ENCODE assay signal across 17 cellular contexts in genomic region chr10:100502926-100503480, GRCh38. TPM values are rescaled to one million over a fixed set of nuclear protein-coding genes. Genes with fewer than 3 reads are reported as not detected.
"Had no signal": no experiment of that assay in that cellular context is flagged by ENCODE, and none has a peak within 500 bp of the region (broad histone marks: within the 10 kb centered on the region; RNA-seq: fewer than 3 reads in every experiment).

No MANE protein-coding gene starts in this region.

- H3K4me1 Mint-ChIP-seq: naive B cell had no signal

- H3K4me3 Mint-ChIP-seq: activated naive CD4-positive, alpha-beta T cell treated with anti-CD3 and anti-CD28 coated beads for 36 hours; dendritic cell treated with granulocyte-macrophage colony-stimulating factor and Interleukin-4, amounts not matched to agents 40 ng/mL and 50 ng/mL, for 4 days; effector memory CD8-positive, alpha-beta T cell; immature natural killer cell; naive B cell; WTC11 had no signal

- H3K27ac ChIP-seq: brain microvascular endothelial cell, thyroid gland had no signal

- H3K36me3 ChIP-seq: brain microvascular endothelial cell had no signal

- DNase-seq: activated CD8-positive, alpha-beta memory T cell treated with anti-CD3 and anti-CD28 coated beads, Interleukin-2, amount 50 U/mL, for 4 hours; activated naive CD4-positive, alpha-beta T cell treated with anti-CD3 and anti-CD28 coated beads for 36 hours; amniotic stem cell; brain microvascular endothelial cell; cerebellar nuclear complex; effector memory CD8-positive, alpha-beta T cell; immature natural killer cell; left cardiac atrium; naive B cell; right cardiac atrium; thyroid gland had no signal

- H3K27me3 ChIP-seq: brain microvascular endothelial cell, thyroid gland had no signal

- H3K36me3 Mint-ChIP-seq: WTC11 had no signal

- H3K4me1 ChIP-seq: thyroid gland had no signal

- H3K9me3 ChIP-seq: thyroid gland had no signal

- H3K9me3 Mint-ChIP-seq: activated naive CD4-positive, alpha-beta T cell treated with anti-CD3 and anti-CD28 coated beads for 36 hours; dendritic cell treated with granulocyte-macrophage colony-stimulating factor and Interleukin-4, amounts not matched to agents 40 ng/mL and 50 ng/mL, for 4 days; effector memory CD8-positive, alpha-beta T cell; immature natural killer cell; WTC11 had no signal

- H3K4me2 ChIP-seq: smooth muscle cell had no signal

- H3K4me3 ChIP-seq: lung, smooth muscle cell, thyroid gland had no signal

- H3K27ac Mint-ChIP-seq: activated naive CD4-positive, alpha-beta T cell treated with anti-CD3 and anti-CD28 coated beads for 36 hours; dendritic cell treated with granulocyte-macrophage colony-stimulating factor and Interleukin-4, amounts not matched to agents 40 ng/mL and 50 ng/mL, for 4 days; effector memory CD8-positive, alpha-beta T cell; WTC11 had no signal

- H3K27me3 Mint-ChIP-seq: dendritic cell treated with granulocyte-macrophage colony-stimulating factor and Interleukin-4, amounts not matched to agents 40 ng/mL and 50 ng/mL, for 4 days; effector memory CD8-positive, alpha-beta T cell; naive B cell had no signal

RNA-seq across cellular contexts. Expression of gene WNT8B, which starts 40.2 kb away (rescaled TPM):
- total RNA-seq: epithelial cell of proximal tubule, left cardiac atrium, posterior vena cava, right cardiac atrium, smooth muscle cell, thyroid gland had no signal
- polyA plus RNA-seq: immature natural killer cell, right cardiac atrium, smooth muscle cell had no signal
